In genomic region chr5:24644757-24645156, GRCh38 we compare ENCODE assay signal across 11 cellular contexts. TPM values are rescaled to one million over a fixed set of nuclear protein-coding genes. Genes with fewer than 3 reads are reported as not detected.
A peak's percentile ranks its signal among the peaks of the same experiment; 100 is the strongest.
DNase-seq lines count a peak whose midpoint lies in the region; TF ChIP-seq lines count a peak whose summit lies in the region.
"Had no signal": no experiment of that assay in that cellular context is flagged by ENCODE, and none has a peak within 500 bp of the region (broad histone marks: within the 10 kb centered on the region; RNA-seq: fewer than 3 reads in every experiment).

CDH10 (minus strand) TSS chr5:24644978; CDS start chr5:24593490, 51,488 bp downstream.

- POLR2A ChIA-PET in activated CD4-positive, alpha-beta T cell treated with anti-CD3 and anti-CD28 coated beads, Interleukin-2, amount 10 ng/mL, durations not matched to agents 7 days and 5 days (lab: Charles Lee), result no interaction called here

- H3K27me3 Mint-ChIP-seq in activated CD4-positive, alpha-beta T cell treated with anti-CD3 and anti-CD28 coated beads, Interleukin-2, amount 10 ng/mL, durations not matched to agents 7 days and 5 days, result no peaks in the 10 kb centered on the region

- H3K27ac Mint-ChIP-seq in activated CD4-positive, alpha-beta T cell treated with anti-CD3 and anti-CD28 coated beads, Interleukin-2, amount 10 ng/mL, durations not matched to agents 7 days and 5 days, result no peak within 1 kb of the TSS

- H3K27me3 ChIP-seq in adrenal gland, result peaks cover 13% of the 10 kb centered on the region
- H3K27me3 ChIP-seq in iPS DF 6.9 (ENCODE audit: control insufficient read depth, insufficient read depth, low read length), result peaks cover 2% of the 10 kb centered on the region; the same call in 1 of the 2 replicates
- no peaks in the 10 kb centered on the region for H3K27me3 ChIP-seq in testis

- no peaks in the 10 kb centered on the region for H3K4me1 Mint-ChIP-seq in activated CD4-positive, alpha-beta T cell treated with anti-CD3 and anti-CD28 coated beads, Interleukin-2, amount 10 ng/mL, durations not matched to agents 7 days and 5 days

- 1 to 2% (median 1%) methylated on average over 14 of the region's 14 CpGs for WGBS in adrenal gland, 4 donors
- no CpG with 5 or more reads among the region's 14 CpGs for WGBS in iPS DF 6.9 (ENCODE audit: insufficient coverage, insufficient read length)
- 0 to 1% methylated on average over 14 of the region's 14 CpGs for WGBS in testis, 2 donors

- TF ChIP-seq POLR2A in adrenal gland (IDR thresholded peaks at IDR 0.05) (no peak), testis (IDR thresholded peaks at IDR 0.05) (no peak)

- H3K9me3 ChIP-seq in adrenal gland (replicated peaks in 1 of 3), result no peaks in the 10 kb centered on the region
- no peaks in the 10 kb centered on the region for H3K9me3 ChIP-seq in iPS DF 6.9 (ENCODE audit: control insufficient read depth, insufficient read depth, low read length)
- H3K9me3 ChIP-seq in testis, result no peaks in the 10 kb centered on the region

- no peak within 1 kb of the TSS for H3K27ac ChIP-seq in adrenal gland
- no peak within 1 kb of the TSS for H3K27ac ChIP-seq in iPS DF 6.9 (ENCODE audit: low read length)
- H3K27ac ChIP-seq in testis, result no peak within 1 kb of the TSS

- H3K4me1 ChIP-seq in adrenal gland (replicated peaks in 1 of 2) (no peaks in the 10 kb centered on the region), iPS DF 6.9 (ENCODE audit: control insufficient read depth, insufficient read depth, low read length) (no peaks in the 10 kb centered on the region), testis (peaks cover 5% of the 10 kb centered on the region)

- DNase-seq in NCI-H510A treated with DMSO at 0.1 percent for 48 hours (lab: John Stamatoyannopoulos, UW) (peak; percentile 25), NCI-H510A (lab: John Stamatoyannopoulos, UW) (no peak), adrenal gland (peak in 4 of 7 donors; percentile 11 to 60 (median 23)), iPS DF 6.9 (ENCODE audit: low read depth, low spot score) (peak; percentile 89), testis (peak; percentile 67), ureter (ENCODE audit: low spot score) (no peak), NCI-H1694 (lab: John Stamatoyannopoulos, UW) (no peak)
- no peak for DNase-seq in activated CD4-positive, alpha-beta T cell treated with anti-CD3 and anti-CD28 coated beads, Interleukin-2, amount 10 ng/mL, durations not matched to agents 7 days and 5 days
- DNase-seq: activated T-cell treated with anti-CD3 and anti-CD28 coated beads, Interleukin-2, amount 50 U/mL, for 48 hours; NCI-H2029 treated with DMSO at 0.1 percent for 48 hours had no signal

- peaks cover under 1% of the 10 kb centered on the region for H3K9me3 Mint-ChIP-seq in activated CD4-positive, alpha-beta T cell treated with anti-CD3 and anti-CD28 coated beads, Interleukin-2, amount 10 ng/mL, durations not matched to agents 7 days and 5 days

- H3K4me3 Mint-ChIP-seq in activated CD4-positive, alpha-beta T cell treated with anti-CD3 and anti-CD28 coated beads, Interleukin-2, amount 10 ng/mL, durations not matched to agents 7 days and 5 days, result no peak within 1 kb of the TSS

- intact Hi-C loops in adrenal gland (cut with DNase I), result no loop called here
- intact Hi-C loops in testis (cut with DNase I; ENCODE audit: low total_unique reads), result no loop called here

- no peaks in the 10 kb centered on the region for H3K36me3 Mint-ChIP-seq in activated CD4-positive, alpha-beta T cell treated with anti-CD3 and anti-CD28 coated beads, Interleukin-2, amount 10 ng/mL, durations not matched to agents 7 days and 5 days (ENCODE audit: low read depth)

- TF ChIP-seq CTCF in adrenal gland (IDR thresholded peaks at IDR 0.05) (no peak), testis (IDR thresholded peaks at IDR 0.05) (no peak)

- peak within 1 kb of the TSS in 1 of 4 donors; percentile 13 for H3K4me3 ChIP-seq in adrenal gland
- H3K4me3 ChIP-seq in iPS DF 6.9 (ENCODE audit: low read length), result no peak within 1 kb of the TSS
- H3K4me3 ChIP-seq in testis, result peak within 1 kb of the TSS; percentile 25 to 36
- H3K4me3 ChIP-seq: lung had no signal

- CTCF ChIA-PET in activated CD4-positive, alpha-beta T cell treated with anti-CD3 and anti-CD28 coated beads, Interleukin-2, amount 10 ng/mL, durations not matched to agents 7 days and 5 days (lab: Charles Lee), result no interaction called here

- H3K36me3 ChIP-seq in adrenal gland (replicated peaks in 1 of 2), result no peaks in the 10 kb centered on the region
- no peaks in the 10 kb centered on the region for H3K36me3 ChIP-seq in iPS DF 6.9 (ENCODE audit: control insufficient read depth, insufficient read depth, low read length)
- no peaks in the 10 kb centered on the region for H3K36me3 ChIP-seq in testis (ENCODE audit: low read depth, missing control alignments)

RNA-seq across cellular contexts. Expression of gene CDH10, which starts in this region (rescaled TPM):
- total RNA-seq in adrenal gland (1 to 10 TPM in 2 of 8 donors, under 1 TPM in 4, not detected in 2; 0.15 to 4.4 (median 0.75) TPM), testis (1 to 10 TPM in 1 of 2 donors, under 1 TPM in 1; 0.74 to 1.4 TPM), ureter (not detected)
- polyA plus RNA-seq in adrenal gland (1 to 10 TPM in 2 of 3 donors, under 1 TPM in 1; 0.54 to 2.8 (median 1.6) TPM), testis (ENCODE audit: insufficient read depth, low read depth, low replicate concordance) (0.84 TPM)
- total RNA-seq in activated CD4-positive, alpha-beta T cell treated with anti-CD3 and anti-CD28 coated beads, Interleukin-2, amount 10 ng/mL, durations not matched to agents 7 days and 5 days, result not detected

Comparison
In these comparisons a context has a peak if more than half of its experiments do, and no peak if none do; other contexts are left out.
1. DNase-seq: peak in NCI-H510A treated with DMSO at 0.1 percent for 48 hours (single experiment), adrenal gland (4 of 7), iPS DF 6.9 (single experiment) and testis (single experiment); none in NCI-H510A (single experiment), activated CD4-positive, alpha-beta T cell treated with anti-CD3 and anti-CD28 coated beads, Interleukin-2, amount 10 ng/mL, durations not matched to agents 7 days and 5 days (single experiment), ureter (single experiment) and NCI-H1694 (single experiment).